In genomic region chr16:4958510-4959111, GRCh38 we compare ENCODE assay signal across 9 cellular contexts. TPM values are rescaled to one million over a fixed set of nuclear protein-coding genes. Genes with fewer than 3 reads are reported as not detected.
DNase-seq lines count a peak whose midpoint lies in the region; ATAC-seq and TF ChIP-seq lines count a peak whose summit lies in the region.
"Had no signal": no experiment of that assay in that cellular context is flagged by ENCODE, and none has a peak within 500 bp of the region (broad histone marks: within the 10 kb centered on the region; RNA-seq: fewer than 3 reads in every experiment).

No MANE protein-coding gene starts in this region.

- 37% methylated on average over 15 of the region's 23 CpGs; no CpG with 5 or more reads in 1 of the 2 experiments for WGBS in IMR-90 (ENCODE audit: extremely low coverage in 2 of 2, insufficient read length in 1 of 2), 2 experiments

- H3K27ac Mint-ChIP-seq in neural crest cell (ENCODE audit: unreplicated experiment): peak overlapping the region; percentile 27
- H3K27ac Mint-ChIP-seq: activated B cell treated with CpG ODN at 0.5 μM for 24 hours had no signal

- H3K14ac ChIP-seq in IMR-90 (replicated peaks; ENCODE audit: low read depth, low read length): no peak overlapping the region

- no peak overlapping the region for H3K56ac ChIP-seq in IMR-90 (ENCODE audit: extremely low read depth, insufficient read depth, low read length)

- no peak for TF ChIP-seq RAD21 in IMR-90 (IDR thresholded peaks at IDR 0.05; ENCODE audit: low read length)

- H4K5ac ChIP-seq in IMR-90 (ENCODE audit: low read depth, low read length): no peak overlapping the region

- H4K20me1 ChIP-seq in IMR-90 (ENCODE audit: insufficient read depth, low read length): peaks cover 6% of the 10 kb centered on the region

- no peak overlapping the region for H3K4ac ChIP-seq in IMR-90 (ENCODE audit: low read depth, low read length)

- no peaks in the 10 kb centered on the region for H3K36me3 ChIP-seq in BJ (ENCODE audit: control insufficient read depth, insufficient read depth, low read length)
- no peaks in the 10 kb centered on the region for H3K36me3 ChIP-seq in IMR-90 (ENCODE audit: control insufficient read depth, insufficient read depth, low read length)

- peaks cover 4% of the 10 kb centered on the region; the same call in 1 of the 2 replicates for H3K9me1 ChIP-seq in IMR-90 (ENCODE audit: insufficient read depth, low read length)

- H4K8ac ChIP-seq in IMR-90 (ENCODE audit: low read depth in 2 of 2, low read length in 2 of 2): no peak overlapping the region

- TF ChIP-seq POLR2A in IMR-90 (IDR thresholded peaks at IDR 0.05; ENCODE audit: low read depth, low read length): no peak

- peaks cover 35% of the 10 kb centered on the region for H3K27me3 Mint-ChIP-seq in neural crest cell (ENCODE audit: low read depth)

- no peaks in the 10 kb centered on the region for H3K9me3 Mint-ChIP-seq in neural crest cell
- H3K9me3 Mint-ChIP-seq: activated B cell treated with CpG ODN at 0.5 μM for 24 hours had no signal

- no peak overlapping the region for H2BK20ac ChIP-seq in IMR-90 (ENCODE audit: low read depth, low read length)

- no peak overlapping the region for H2BK15ac ChIP-seq in IMR-90 (ENCODE audit: low read depth, low read length)

- H3K9me3 ChIP-seq in IMR-90 (ENCODE audit: control insufficient read depth, insufficient read depth, low read length): no peaks in the 10 kb centered on the region

- H3K4me2 ChIP-seq in IMR-90 (ENCODE audit: low read depth, low read length): peak overlapping the region; percentile 83

- peak overlapping the region; percentile 82 for H3K4me3 Mint-ChIP-seq in neural crest cell

- in situ Hi-C loops in IMR-90 (cut with MboI; ENCODE audit: low sequenced_read_pairs): loop anchor here (10.0 to 25.0 kb wide), 2 partner anchors 194 to 446 kb away; partner anchors contain the start of gene ZNF500

- no peak for DNase-seq in BJ (ENCODE audit: low read depth)
- DNase-seq in IMR-90: no peak
- peak in 1 of 10 donors; percentile 29 for DNase-seq in dorsolateral prefrontal cortex
- DNase-seq in neural crest cell (ENCODE audit: low read depth, low spot score): no peak
- no peak for DNase-seq in NCI-H146 treated with DMSO at 0.1 percent for 48 hours (lab: John Stamatoyannopoulos, UW; ENCODE audit: unreplicated experiment)
- no peak for DNase-seq in GM20000 (ENCODE audit: low spot score)
- DNase-seq in activated CD4-positive, CD25-positive, alpha-beta regulatory T cell treated with anti-CD3 and anti-CD28 coated beads, Interleukin-2, amount 50 U/mL, for 72 hours: no peak
- DNase-seq in stimulated activated naive CD4-positive, alpha-beta T cell (lab: John Stamatoyannopoulos, UW): no peak

- POLR2A ChIA-PET in BJ (lab: Charles Lee): interaction anchor here (0.6 kb wide), 1 partner anchor 75 kb away, joined by 4 read pairs; the partner anchor contains the start of gene NAGPA
- POLR2A ChIA-PET in IMR-90 (lab: Charles Lee; ENCODE audit: unreplicated experiment): no interaction called here

- no peak overlapping the region for H3K27ac ChIP-seq in IMR-90 (ENCODE audit: insufficient read depth, low read length)
- peak overlapping the region in 55 of 59 donors; percentile 1 to 100 (median 96) for H3K27ac ChIP-seq in dorsolateral prefrontal cortex

- no peaks in the 10 kb centered on the region for H3K79me1 ChIP-seq in IMR-90 (ENCODE audit: low read depth in 1 of 2, low read length in 2 of 2)

- TF ChIP-seq CTCF in BJ (IDR thresholded peaks at IDR 0.05; ENCODE audit: insufficient read depth, low read depth, low read length) (no peak), IMR-90 (conservative IDR thresholded peaks at IDR 0.05; ENCODE audit: low read depth, low read length) (no peak), dorsolateral prefrontal cortex (IDR thresholded peaks at IDR 0.05 in 54 of 56, conservative IDR thresholded peaks at IDR 0.05 in 2 of 56; ENCODE audit: low read depth in 1 of 56, partially characterized antibody in 56 of 56) (peak in 1 of 56 donors; percentile 2), neural crest cell (conservative IDR thresholded peaks at IDR 0.05) (no peak), GM20000 (IDR thresholded peaks at IDR 0.05; ENCODE audit: extremely low read depth, missing control alignments) (no peak)

- H3K4me3 ChIP-seq in BJ (ENCODE audit: low read depth, low read length) (peak overlapping the region; percentile 38), IMR-90 (ENCODE audit: insufficient read depth, low read depth, low read length) (peak overlapping the region; percentile 19), dorsolateral prefrontal cortex (peak overlapping the region; percentile 47 to 99 (median 81))

- BruUV-seq in IMR-90 (replicated peaks; lab: Mats Ljungman, UMichigan): no TSS peak

- H2BK5ac ChIP-seq in IMR-90 (ENCODE audit: low read depth, low read length, poor library complexity, severe bottlenecking): no peak overlapping the region

- dilution Hi-C loops in IMR-90 (cut with HindIII; ENCODE audit: low sequenced_read_pairs, unreplicated experiment): no loop called here

- intact Hi-C loops in IMR-90 (cut with micrococcal nuclease): loop anchor here (10.0 kb wide), 2 partner anchors 136 to 444 kb away; partner anchors contain the start of gene EEF2KMT
- intact Hi-C loops in dorsolateral prefrontal cortex (cut with DNase I): loop anchor here (2.0 to 10.0 kb wide), 8 partner anchors 62 to 451 kb away; partner anchors contain the start of genes ALG1 (in 1 of the 2), GLYR1 (in 1 of the 2), NUDT16L1 (in 1 of the 2) and ROGDI (in 1 of the 2)

- no peaks in the 10 kb centered on the region for H3K36me3 Mint-ChIP-seq in neural crest cell (ENCODE audit: low read depth)

- no peak overlapping the region for H3K18ac ChIP-seq in IMR-90 (ENCODE audit: low read depth, low read length)

- no peak for ATAC-seq in IMR-90 (ENCODE audit: low read depth)

- H3K23ac ChIP-seq in IMR-90 (ENCODE audit: low read depth, low read length): no peak overlapping the region

- H3K27me3 ChIP-seq in BJ (ENCODE audit: control insufficient read depth, insufficient read depth, low read length) (no peaks in the 10 kb centered on the region), IMR-90 (ENCODE audit: control insufficient read depth, insufficient read depth, low read length) (peaks cover 5% of the 10 kb centered on the region), dorsolateral prefrontal cortex (no peaks in the 10 kb centered on the region)

- no peak overlapping the region for H2AK5ac ChIP-seq in IMR-90 (ENCODE audit: low read depth, low read length)

- H2AFZ ChIP-seq in IMR-90 (replicated peaks; ENCODE audit: low read length, poor library complexity): peak overlapping the region; percentile 78

- CTCF ChIA-PET in BJ (lab: Yijun Ruan, JAX): interaction anchor here (1.1 kb wide), 1 partner anchor 94 kb away, joined by 3 read pairs; no protein-coding TSS in a partner anchor
- CTCF ChIA-PET in IMR-90 (lab: Yijun Ruan, JAX): no interaction called here

- H2AK9ac ChIP-seq in IMR-90 (replicated peaks; ENCODE audit: low read depth, low read length, poor library complexity): no peak overlapping the region

- no peak overlapping the region for H2BK120ac ChIP-seq in IMR-90 (ENCODE audit: low read depth, low read length)

- peaks cover 30% of the 10 kb centered on the region for H3K4me1 Mint-ChIP-seq in neural crest cell

- H3K4me1 ChIP-seq in IMR-90 (ENCODE audit: control insufficient read depth, insufficient read depth, low read length): peaks cover 3% of the 10 kb centered on the region; the same call in 1 of the 2 replicates

- H3K9ac ChIP-seq in IMR-90 (ENCODE audit: low read depth, low read length): no peak overlapping the region

- H4K91ac ChIP-seq in IMR-90 (ENCODE audit: insufficient read depth, low read depth, low read length): no peak overlapping the region

TF ChIP-seq in IMR-90, 13 proteins besides CTCF, POLR2A, EP300 and RAD21 (continues in another document):
- TF ChIP-seq CEBPB (IDR thresholded peaks at IDR 0.05; ENCODE audit: low read depth, low read length) (no peak), MXI1 (IDR thresholded peaks at IDR 0.05; ENCODE audit: borderline replicate concordance, low read depth, low read length) (no peak), NFE2L2 (IDR thresholded peaks at IDR 0.05; ENCODE audit: low read depth, low read length) (no peak), RCOR1 (IDR thresholded peaks at IDR 0.05; ENCODE audit: insufficient replicate concordance, low read length) (no peak)
- TF ChIP-seq, protein P1, sequence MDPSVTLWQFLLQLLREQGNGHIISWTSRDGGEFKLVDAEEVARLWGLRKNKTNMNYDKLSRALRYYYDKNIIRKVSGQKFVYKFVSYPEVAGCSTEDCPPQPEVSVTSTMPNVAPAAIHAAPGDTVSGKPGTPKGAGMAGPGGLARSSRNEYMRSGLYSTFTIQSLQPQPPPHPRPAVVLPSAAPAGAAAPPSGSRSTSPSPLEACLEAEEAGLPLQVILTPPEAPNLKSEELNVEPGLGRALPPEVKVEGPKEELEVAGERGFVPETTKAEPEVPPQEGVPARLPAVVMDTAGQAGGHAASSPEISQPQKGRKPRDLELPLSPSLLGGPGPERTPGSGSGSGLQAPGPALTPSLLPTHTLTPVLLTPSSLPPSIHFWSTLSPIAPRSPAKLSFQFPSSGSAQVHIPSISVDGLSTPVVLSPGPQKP (IDR thresholded peaks at IDR 0.05; ENCODE audit: borderline replicate concordance, low read depth, low read length): no peak

RNA-seq across cellular contexts. Expression of gene SEC14L5, which starts 0.5 kb away (rescaled TPM):
- polyA plus RNA-seq in BJ (2011; rRNA removed) (not detected in 2 replicates), IMR-90 (2012; rRNA removed) (0.07 TPM in 1 of 2 replicates, not detected in the other)
- polyA minus RNA-seq in BJ (2011; rRNA and poly(A)+ RNA removed): 0.05 TPM in 1 of 2 replicates, not detected in the other
- total RNA-seq in IMR-90 (2012; rRNA removed) (not detected in 2 replicates), dorsolateral prefrontal cortex (100 to 1,000 TPM in 6 of 120 experiments, 10 to 100 TPM in 114; 34.5 to 145 (median 61.7) TPM), neural crest cell (0.68 and 0.98 TPM in 2 replicates)
- 0.01 and 0.02 TPM in 2 replicates for polyA plus RNA-seq in IMR-90 (2012; cell fraction: cytosol; rRNA removed)
- 0.01 and 0.03 TPM in 2 replicates for polyA plus RNA-seq in IMR-90 (2012; cell fraction: nucleus; rRNA removed; ENCODE audit: low replicate concordance)
- total RNA-seq: activated B cell treated with CpG ODN at 0.5 μM for 24 hours had no signal

RNA-seq across cellular contexts. Expression of gene PPL, which starts 21.7 kb away (rescaled TPM):
- polyA plus RNA-seq in BJ (2011; rRNA removed) (0.54 and 0.56 TPM in 2 replicates), IMR-90 (2012; rRNA removed) (0.19 and 0.34 TPM in 2 replicates)
- polyA minus RNA-seq in BJ (2011; rRNA and poly(A)+ RNA removed): 0.43 and 0.46 TPM in 2 replicates
- total RNA-seq in IMR-90 (2012; rRNA removed) (0.28 and 0.36 TPM in 2 replicates), dorsolateral prefrontal cortex (10 to 100 TPM in 115 of 120 experiments, 1 to 10 TPM in 5; 6.5 to 31.8 (median 19.5) TPM), neural crest cell (0.16 and 0.26 TPM in 2 replicates)
- 0.10 and 0.38 TPM in 2 replicates for polyA plus RNA-seq in IMR-90 (2012; cell fraction: cytosol; rRNA removed)
- polyA plus RNA-seq in IMR-90 (2012; cell fraction: nucleus; rRNA removed; ENCODE audit: low replicate concordance): 1.4 and 2.1 TPM in 2 replicates

Comparison
In these comparisons a context has a peak if more than half of its experiments do, and no peak if none do; other contexts are left out.
1. H3K4me3 ChIP-seq: peak in every context shown above with its lines; median percentile 81 in dorsolateral prefrontal cortex; 38 in BJ; 19 in IMR-90.
2. RNA of gene SEC14L5, which starts 0.5 kb away (total RNA-seq): 34.5 to 145 TPM in dorsolateral prefrontal cortex; 0.68 to 0.98 TPM in neural crest cell and not detected in IMR-90; every median in the first group is over 10 times any median in the second.